ENCODE assay signal across 1 cellular context in genomic region chr1:225882699-225883615, GRCh38.
TF ChIP-seq lines count a peak whose summit lies in the region.

No MANE protein-coding gene starts in this region.

TF ChIP-seq in HepG2, 621 proteins besides CTCF, POLR2A, EP300 and RAD21 (continued from another document):
- TF ChIP-seq ZNF687 (CRISPR knock-in tag; IDR thresholded peaks at IDR 0.05), result peak; percentile 72
- 0 out of 2 replicates have a peak, but pooled peaks have one; percentile 3 for TF ChIP-seq SALL1 (CRISPR knock-in tag; IDR thresholded peaks at IDR 0.05)
- TF ChIP-seq ZBTB42 (CRISPR knock-in tag; IDR thresholded peaks at IDR 0.05), result no peak
- 0 out of 2 replicates have a peak, but pooled peaks have one; percentile 10 for TF ChIP-seq PLSCR1 (CRISPR knock-in tag; IDR thresholded peaks at IDR 0.05; ENCODE audit: borderline replicate concordance)
- peak; percentile 38; the same call in 1 of the 2 replicates for TF ChIP-seq ZNF768 (CRISPR knock-in tag; IDR thresholded peaks at IDR 0.05)
- TF ChIP-seq PRDM10 (CRISPR knock-in tag; IDR thresholded peaks at IDR 0.05; ENCODE audit: low read depth), result 0 out of 2 replicates have a peak, but pooled peaks have one; percentile 37
- peak; percentile 39; the same call in 1 of the 2 replicates for TF ChIP-seq TIGD3 (CRISPR knock-in tag; IDR thresholded peaks at IDR 0.05; ENCODE audit: borderline replicate concordance)
- TF ChIP-seq ARID2 (CRISPR knock-in tag; IDR thresholded peaks at IDR 0.05; ENCODE audit: borderline replicate concordance), result peak; percentile 56; the same call in 1 of the 2 replicates
- TF ChIP-seq ZNF776 (CRISPR knock-in tag; IDR thresholded peaks at IDR 0.05), result peak; percentile 8; the same call in 1 of the 2 replicates
- TF ChIP-seq ZNF770 (CRISPR knock-in tag; IDR thresholded peaks at IDR 0.05), result peak; percentile 56; the same call in 1 of the 2 replicates
- peak; percentile 66 for TF ChIP-seq ZNF777 (CRISPR knock-in tag; IDR thresholded peaks at IDR 0.05)
- peak; percentile 3 for TF ChIP-seq DBP (CRISPR knock-in tag; IDR thresholded peaks at IDR 0.05; ENCODE audit: not compliant biosample characterization)
- TF ChIP-seq ZFP91 (CRISPR knock-in tag; IDR thresholded peaks at IDR 0.05; ENCODE audit: borderline replicate concordance), result peak; percentile 75; the same call in 1 of the 2 replicates
- peak; percentile 40 for TF ChIP-seq ZBTB7B (CRISPR knock-in tag; IDR thresholded peaks at IDR 0.05)
- peak; percentile 86 for TF ChIP-seq ZNF263 (CRISPR knock-in tag; IDR thresholded peaks at IDR 0.05)
- TF ChIP-seq AFF4 (CRISPR knock-in tag; IDR thresholded peaks at IDR 0.05), result no peak
- peak; percentile 6; the same call in 1 of the 2 replicates for TF ChIP-seq HNF1B (CRISPR knock-in tag; IDR thresholded peaks at IDR 0.05)
- TF ChIP-seq MAX (IDR thresholded peaks at IDR 0.05), result peak; percentile 73
- TF ChIP-seq NR3C1 (CRISPR knock-in tag; IDR thresholded peaks at IDR 0.05), result no peak
- no peak for TF ChIP-seq CREBL2 (CRISPR knock-in tag; IDR thresholded peaks at IDR 0.05; ENCODE audit: borderline replicate concordance)
- peak; percentile 54; the same call in 1 of the 2 replicates for TF ChIP-seq ZSCAN31 (CRISPR knock-in tag; IDR thresholded peaks at IDR 0.05; ENCODE audit: low read depth)
- no peak for TF ChIP-seq SIX4 (CRISPR knock-in tag; IDR thresholded peaks at IDR 0.05)
- TF ChIP-seq RBFOX2 (IDR thresholded peaks at IDR 0.05; ENCODE audit: low read depth, low read length), result peak; percentile 0; the same call in 1 of the 2 replicates
- peak; percentile 25; the same call in 1 of the 2 replicates for TF ChIP-seq ZSCAN21 (CRISPR knock-in tag; IDR thresholded peaks at IDR 0.05; ENCODE audit: borderline replicate concordance)
- 0 out of 2 replicates have a peak, but pooled peaks have one; percentile 21 for TF ChIP-seq HMG20B (CRISPR knock-in tag; conservative IDR thresholded peaks at IDR 0.05)
- TF ChIP-seq TFDP2 (CRISPR knock-in tag; IDR thresholded peaks at IDR 0.05), result peak; percentile 65
- TF ChIP-seq MAZ (IDR thresholded peaks at IDR 0.05; ENCODE audit: borderline replicate concordance, low read depth, low read length), result no peak
- TF ChIP-seq MAZ (CRISPR knock-in tag; IDR thresholded peaks at IDR 0.05; ENCODE audit: low read depth), result peak; percentile 32; the same call in 1 of the 2 replicates
TF ChIP-seq in HepG2: peak in this region for 95.
